In genomic region chr5:141565826-141566575, GRCh38 we compare ENCODE assay signal across 1 cellular context.
TF ChIP-seq lines count a peak whose summit lies in the region.

No MANE protein-coding gene starts in this region.

TF ChIP-seq in HEK293, 187 proteins besides CTCF, POLR2A, EP300 and RAD21 (continued from another document):
- TF ChIP-seq, protein P1, sequence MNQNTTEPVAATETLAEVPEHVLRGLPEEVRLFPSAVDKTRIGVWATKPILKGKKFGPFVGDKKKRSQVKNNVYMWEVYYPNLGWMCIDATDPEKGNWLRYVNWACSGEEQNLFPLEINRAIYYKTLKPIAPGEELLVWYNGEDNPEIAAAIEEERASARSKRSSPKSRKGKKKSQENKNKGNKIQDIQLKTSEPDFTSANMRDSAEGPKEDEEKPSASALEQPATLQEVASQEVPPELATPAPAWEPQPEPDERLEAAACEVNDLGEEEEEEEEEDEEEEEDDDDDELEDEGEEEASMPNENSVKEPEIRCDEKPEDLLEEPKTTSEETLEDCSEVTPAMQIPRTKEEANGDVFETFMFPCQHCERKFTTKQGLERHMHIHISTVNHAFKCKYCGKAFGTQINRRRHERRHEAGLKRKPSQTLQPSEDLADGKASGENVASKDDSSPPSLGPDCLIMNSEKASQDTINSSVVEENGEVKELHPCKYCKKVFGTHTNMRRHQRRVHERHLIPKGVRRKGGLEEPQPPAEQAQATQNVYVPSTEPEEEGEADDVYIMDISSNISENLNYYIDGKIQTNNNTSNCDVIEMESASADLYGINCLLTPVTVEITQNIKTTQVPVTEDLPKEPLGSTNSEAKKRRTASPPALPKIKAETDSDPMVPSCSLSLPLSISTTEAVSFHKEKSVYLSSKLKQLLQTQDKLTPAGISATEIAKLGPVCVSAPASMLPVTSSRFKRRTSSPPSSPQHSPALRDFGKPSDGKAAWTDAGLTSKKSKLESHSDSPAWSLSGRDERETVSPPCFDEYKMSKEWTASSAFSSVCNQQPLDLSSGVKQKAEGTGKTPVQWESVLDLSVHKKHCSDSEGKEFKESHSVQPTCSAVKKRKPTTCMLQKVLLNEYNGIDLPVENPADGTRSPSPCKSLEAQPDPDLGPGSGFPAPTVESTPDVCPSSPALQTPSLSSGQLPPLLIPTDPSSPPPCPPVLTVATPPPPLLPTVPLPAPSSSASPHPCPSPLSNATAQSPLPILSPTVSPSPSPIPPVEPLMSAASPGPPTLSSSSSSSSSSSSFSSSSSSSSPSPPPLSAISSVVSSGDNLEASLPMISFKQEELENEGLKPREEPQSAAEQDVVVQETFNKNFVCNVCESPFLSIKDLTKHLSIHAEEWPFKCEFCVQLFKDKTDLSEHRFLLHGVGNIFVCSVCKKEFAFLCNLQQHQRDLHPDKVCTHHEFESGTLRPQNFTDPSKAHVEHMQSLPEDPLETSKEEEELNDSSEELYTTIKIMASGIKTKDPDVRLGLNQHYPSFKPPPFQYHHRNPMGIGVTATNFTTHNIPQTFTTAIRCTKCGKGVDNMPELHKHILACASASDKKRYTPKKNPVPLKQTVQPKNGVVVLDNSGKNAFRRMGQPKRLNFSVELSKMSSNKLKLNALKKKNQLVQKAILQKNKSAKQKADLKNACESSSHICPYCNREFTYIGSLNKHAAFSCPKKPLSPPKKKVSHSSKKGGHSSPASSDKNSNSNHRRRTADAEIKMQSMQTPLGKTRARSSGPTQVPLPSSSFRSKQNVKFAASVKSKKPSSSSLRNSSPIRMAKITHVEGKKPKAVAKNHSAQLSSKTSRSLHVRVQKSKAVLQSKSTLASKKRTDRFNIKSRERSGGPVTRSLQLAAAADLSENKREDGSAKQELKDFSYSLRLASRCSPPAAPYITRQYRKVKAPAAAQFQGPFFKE (tag by site-specific recombination; IDR thresholded peaks at IDR 0.05; ENCODE audit: borderline replicate concordance) = no peak
- no peak for TF ChIP-seq ZNF596 (tag by site-specific recombination; IDR thresholded peaks at IDR 0.05)
- peak; percentile 40; the same call in 1 of the 2 replicates for TF ChIP-seq PRDM1 (tag by site-specific recombination; IDR thresholded peaks at IDR 0.05)
- no peak for TF ChIP-seq PRDM6 (tag by site-specific recombination; IDR thresholded peaks at IDR 0.05)
- TF ChIP-seq, protein P2, sequence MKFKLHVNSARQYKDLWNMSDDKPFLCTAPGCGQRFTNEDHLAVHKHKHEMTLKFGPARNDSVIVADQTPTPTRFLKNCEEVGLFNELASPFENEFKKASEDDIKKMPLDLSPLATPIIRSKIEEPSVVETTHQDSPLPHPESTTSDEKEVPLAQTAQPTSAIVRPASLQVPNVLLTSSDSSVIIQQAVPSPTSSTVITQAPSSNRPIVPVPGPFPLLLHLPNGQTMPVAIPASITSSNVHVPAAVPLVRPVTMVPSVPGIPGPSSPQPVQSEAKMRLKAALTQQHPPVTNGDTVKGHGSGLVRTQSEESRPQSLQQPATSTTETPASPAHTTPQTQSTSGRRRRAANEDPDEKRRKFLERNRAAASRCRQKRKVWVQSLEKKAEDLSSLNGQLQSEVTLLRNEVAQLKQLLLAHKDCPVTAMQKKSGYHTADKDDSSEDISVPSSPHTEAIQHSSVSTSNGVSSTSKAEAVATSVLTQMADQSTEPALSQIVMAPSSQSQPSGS (tag by site-specific recombination; IDR thresholded peaks at IDR 0.05; ENCODE audit: low read depth) = peak; percentile 9; the same call in 1 of the 2 replicates
- TF ChIP-seq ZNF157 (tag by site-specific recombination; IDR thresholded peaks at IDR 0.05) = no peak
- no peak for TF ChIP-seq KLF9 (tag by site-specific recombination; IDR thresholded peaks at IDR 0.05; ENCODE audit: low read depth)
